10 cellular contexts compared by ENCODE assay signal in genomic region chr16:28609631-28610594, GRCh38. TPM values are rescaled to one million over a fixed set of nuclear protein-coding genes. Genes with fewer than 3 reads are reported as not detected.
A peak's percentile ranks its signal among the peaks of the same experiment; 100 is the strongest.
DNase-seq lines count a peak whose midpoint lies in the region; ATAC-seq and TF ChIP-seq lines count a peak whose summit lies in the region.
"Had no signal": no experiment of that assay in that cellular context is flagged by ENCODE, and none has a peak within 500 bp of the region (broad histone marks: within the 10 kb centered on the region; RNA-seq: fewer than 3 reads in every experiment).

Gene SULT1A1 (minus strand): TSS chr16:28610044. CDS start chr16:28608855, 1,189 bp downstream.

- H3K4me1 Mint-ChIP-seq in activated CD8-positive, alpha-beta T cell treated with anti-CD3 and anti-CD28 coated beads, Interleukin-2, amount 10 ng/mL, durations not matched to agents 7 days and 5 days (ENCODE audit: low read depth): peaks cover 17% of the 10 kb centered on the region

- H3K27ac Mint-ChIP-seq in activated CD8-positive, alpha-beta T cell treated with anti-CD3 and anti-CD28 coated beads, Interleukin-2, amount 10 ng/mL, durations not matched to agents 7 days and 5 days: peak within 1 kb of the TSS; percentile 55

- DNase-seq in HT-29 (ENCODE audit: low spot score): peak; percentile 77
- no peak for DNase-seq in activated CD8-positive, alpha-beta T cell treated with anti-CD3 and anti-CD28 coated beads, Interleukin-2, amount 10 ng/mL, durations not matched to agents 7 days and 5 days
- peak; percentile 49 for DNase-seq in kidney tubule cell (ENCODE audit: low spot score)
- DNase-seq in spleen: peak; percentile 90
- no peak for DNase-seq in activated CD4-positive, alpha-beta T cell treated with anti-CD3 and anti-CD28 coated beads for 48 hours
- DNase-seq: naive B cell, NCI-H1417 had no signal

- H3K4me3 Mint-ChIP-seq in activated CD8-positive, alpha-beta T cell treated with anti-CD3 and anti-CD28 coated beads, Interleukin-2, amount 10 ng/mL, durations not matched to agents 7 days and 5 days: no peak within 1 kb of the TSS

- peaks cover 0 to 36% (median 20%) of the 10 kb centered on the region in 6 donors for H3K4me1 ChIP-seq in spleen

- no peaks in the 10 kb centered on the region for H3K9me3 ChIP-seq in spleen

- WGBS in spleen, 5 donors: 39 to 47% (median 44%) methylated on average over 10 to 11 of the region's 11 CpGs

- intact Hi-C loops in spleen (cut with DNase I; ENCODE audit: low total_unique reads): no loop called here

- H3K27me3 ChIP-seq in spleen (replicated peaks in 1 of 7): no peaks in the 10 kb centered on the region

- TF ChIP-seq CTCF in spleen (IDR thresholded peaks at IDR 0.05 in 8 of 11, conservative IDR thresholded peaks at IDR 0.05 in 3 of 11): no peak

- peaks cover 1% of the 10 kb centered on the region for H3K36me3 Mint-ChIP-seq in activated CD8-positive, alpha-beta T cell treated with anti-CD3 and anti-CD28 coated beads, Interleukin-2, amount 10 ng/mL, durations not matched to agents 7 days and 5 days (ENCODE audit: low read depth)
- H3K36me3 Mint-ChIP-seq: naive B cell had no signal

- no peak for TF ChIP-seq POLR2A in spleen (IDR thresholded peaks at IDR 0.05)

- peak within 1 kb of the TSS in 7 of 8 donors; percentile 43 to 85 (median 76) for H3K27ac ChIP-seq in spleen

- no peak for ATAC-seq in activated CD8-positive, alpha-beta T cell treated with anti-CD3 and anti-CD28 coated beads, Interleukin-2, amount 10 ng/mL, durations not matched to agents 7 days and 5 days
- no peak for ATAC-seq in GM18517 (IDR thresholded peaks at IDR 0.05; ENCODE audit: unreplicated experiment)
- no peak for ATAC-seq in GM19035 (IDR thresholded peaks at IDR 0.05; ENCODE audit: unreplicated experiment)
- ATAC-seq in HG02970 (IDR thresholded peaks at IDR 0.05; ENCODE audit: low FRiP score, unreplicated experiment): no peak

- POLR2A ChIA-PET in activated CD8-positive, alpha-beta T cell treated with anti-CD3 and anti-CD28 coated beads, Interleukin-2, amount 10 ng/mL, durations not matched to agents 7 days and 5 days (lab: Charles Lee): no interaction called here

- no peaks in the 10 kb centered on the region for H3K27me3 Mint-ChIP-seq in activated CD8-positive, alpha-beta T cell treated with anti-CD3 and anti-CD28 coated beads, Interleukin-2, amount 10 ng/mL, durations not matched to agents 7 days and 5 days (ENCODE audit: low read depth)
- H3K27me3 Mint-ChIP-seq: naive B cell had no signal

- H3K9me3 Mint-ChIP-seq in activated CD8-positive, alpha-beta T cell treated with anti-CD3 and anti-CD28 coated beads, Interleukin-2, amount 10 ng/mL, durations not matched to agents 7 days and 5 days (ENCODE audit: insufficient read depth): no peaks in the 10 kb centered on the region
- H3K9me3 Mint-ChIP-seq: naive B cell had no signal

- CTCF ChIA-PET in activated CD8-positive, alpha-beta T cell treated with anti-CD3 and anti-CD28 coated beads, Interleukin-2, amount 10 ng/mL, durations not matched to agents 7 days and 5 days (lab: Charles Lee): no interaction called here

- peaks cover 0 to 36% (median 2%) of the 10 kb centered on the region in 6 donors for H3K36me3 ChIP-seq in spleen

- H3K4me3 ChIP-seq in spleen: peak within 1 kb of the TSS in 6 of 8 donors; percentile 29 to 62 (median 41)

RNA-seq across cellular contexts. Expression of gene SULT1A1, which starts in this region (rescaled TPM):
- 30.9 and 35.7 TPM in 2 replicates for total RNA-seq in HT-29 (2014; rRNA removed; shearing (Covaris generic))
- total RNA-seq in activated CD8-positive, alpha-beta T cell treated with anti-CD3 and anti-CD28 coated beads, Interleukin-2, amount 10 ng/mL, durations not matched to agents 7 days and 5 days: 10 to 100 TPM; 11.8 to 13.0 TPM
- total RNA-seq in spleen: 100 to 1,000 TPM in 4 of 7 donors, 10 to 100 TPM in 3; 35.2 to 184 (median 124) TPM
- polyA plus RNA-seq in spleen: 10 to 100 TPM; 42.5 to 56.6 (median 49.0) TPM

Comparison
In these comparisons a context has a peak if more than half of its experiments do, and no peak if none do; other contexts are left out.
1. DNase-seq: peak in HT-29 (single experiment), kidney tubule cell (single experiment) and spleen (single experiment); none in activated CD8-positive, alpha-beta T cell treated with anti-CD3 and anti-CD28 coated beads, Interleukin-2, amount 10 ng/mL, durations not matched to agents 7 days and 5 days (single experiment) and activated CD4-positive, alpha-beta T cell treated with anti-CD3 and anti-CD28 coated beads for 48 hours (single experiment).